In genomic region chr14:22852940-22853767, GRCh38 we compare ENCODE assay signal across 8 cellular contexts.
DNase-seq lines count a peak whose midpoint lies in the region; ATAC-seq and TF ChIP-seq lines count a peak whose summit lies in the region.

No MANE protein-coding gene starts in this region.

- peak; percentile 90 for TF ChIP-seq CTCF in choroid plexus epithelial cell (conservative IDR thresholded peaks at IDR 0.05; ENCODE audit: low read depth, low read length)

- peak; percentile 77 for ATAC-seq in GM18502 (IDR thresholded peaks at IDR 0.05; ENCODE audit: poor library complexity, unreplicated experiment)
- peak; percentile 68 for ATAC-seq in HG03064 (IDR thresholded peaks at IDR 0.05; ENCODE audit: low read depth, unreplicated experiment)

- H3K4me3 ChIP-seq in choroid plexus epithelial cell (ENCODE audit: low read depth, low read length): peak overlapping the region; percentile 57

- DNase-seq in NCI-H446 treated with DMSO at 0.1 percent for 48 hours (lab: John Stamatoyannopoulos, UW) (peak; percentile 50), choroid plexus epithelial cell (ENCODE audit: low read depth) (peak; percentile 91), left kidney (ENCODE audit: low read depth, low spot score) (peak; percentile 95), 8988T (no peak)
- peak; percentile 80 to 93 for DNase-seq in activated CD4-positive, alpha-beta T cell treated with anti-CD3 and anti-CD28 coated beads for 4 hours
- DNase-seq in stimulated activated CD4-positive, alpha-beta T cell treated with anti-CD3 and anti-CD28 coated beads, Interleukin-1b, Interleukin-23, amount 100 ng/mL, for 1 hour (ENCODE audit: low read depth in 2 of 2): peak; percentile 79 to 97
